In the genomic region with DNA sequence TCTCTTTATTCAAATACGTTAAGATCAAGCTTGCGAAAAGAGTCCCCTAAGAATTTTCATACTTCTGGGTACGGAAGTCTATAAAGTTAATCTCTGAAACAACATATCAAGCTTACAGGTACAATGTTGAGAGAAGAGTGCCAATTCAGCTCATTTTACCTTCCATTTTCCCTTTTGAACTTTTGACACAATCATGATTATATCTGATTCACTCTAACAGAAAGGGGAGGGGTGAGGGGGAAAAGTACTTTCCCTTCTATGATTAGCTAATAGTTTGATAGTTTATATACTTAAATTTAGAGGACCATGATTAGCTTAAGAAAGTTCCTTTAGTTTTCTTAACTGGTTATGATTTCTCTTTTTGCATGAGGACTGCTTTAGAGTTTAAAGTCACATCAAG, we compare ENCODE assay signal across 19 cellular contexts. TPM values are rescaled to one million over a fixed set of nuclear protein-coding genes. Genes with fewer than 3 reads are reported as not detected.
DNase-seq lines count a peak whose midpoint lies in the region; ATAC-seq, FAIRE-seq and TF ChIP-seq lines count a peak whose summit lies in the region.
"Had no signal": no experiment of that assay in that cellular context is flagged by ENCODE, and none has a peak within 500 bp of the region (broad histone marks: within the 10 kb centered on the region; RNA-seq: fewer than 3 reads in every experiment).

No MANE protein-coding gene starts in this region.

- ATAC-seq in left lobe of liver: peak; percentile 51
- ATAC-seq in HG02885 (IDR thresholded peaks at IDR 0.05; ENCODE audit: poor library complexity, unreplicated experiment): no peak

- TF ChIP-seq CTCF in bronchial epithelial cell (IDR thresholded peaks at IDR 0.05; ENCODE audit: insufficient read depth, low read length, severe bottlenecking): no peak

- no peaks in the 10 kb centered on the region for H4K20me1 ChIP-seq in GM23248 (ENCODE audit: insufficient read depth)

- no peak for FAIRE-seq in bronchial epithelial cell (lab: Jason Lieb, UNC)
- FAIRE-seq: A204.1 had no signal

- no peak overlapping the region for H3K9ac ChIP-seq in GM23248

- H3K4me1 Mint-ChIP-seq in activated naive CD8-positive, alpha-beta T cell (ENCODE audit: low read depth): peaks cover 38% of the 10 kb centered on the region
- H3K4me1 Mint-ChIP-seq in activated naive CD8-positive, alpha-beta T cell treated with anti-CD3 and anti-CD28 coated beads for 36 hours: peaks cover 27% of the 10 kb centered on the region

- no peak overlapping the region for H2AFZ ChIP-seq in GM23248
- H2AFZ ChIP-seq: PC-9 had no signal

- H3K9me2 ChIP-seq in GM23248 (ENCODE audit: insufficient read depth): no peaks in the 10 kb centered on the region

- no peak overlapping the region for H3K4me2 ChIP-seq in GM23248 (ENCODE audit: unreplicated experiment)
- H3K4me2 ChIP-seq: PC-9 had no signal

- no peak overlapping the region for H3K4me3 Mint-ChIP-seq in activated naive CD8-positive, alpha-beta T cell
- H3K4me3 Mint-ChIP-seq in activated naive CD8-positive, alpha-beta T cell treated with anti-CD3 and anti-CD28 coated beads for 36 hours: no peak overlapping the region

- DNase-seq in activated naive CD8-positive, alpha-beta T cell treated with anti-CD3 and anti-CD28 coated beads for 36 hours: no peak
- DNase-seq in bronchial epithelial cell (ENCODE audit: low read depth) (peak; percentile 17), left lobe of liver (ENCODE audit: low spot score) (no peak), nucleus accumbens (lab: John Stamatoyannopoulos, UW) (no peak), GM23248 (no peak)
- DNase-seq: BE2C, DMS53, NCI-H1092, NCI-H146, NCI-H2029 treated with DMSO at 0.1 percent for 48 hours, NCI-H226, NCI-H510A treated with DMSO at 0.1 percent for 48 hours, NCI-H748 treated with DMSO at 0.1 percent for 48 hours, PC-9, RPMI8226, SHP77 had no signal

- H3K9me3 Mint-ChIP-seq in activated naive CD8-positive, alpha-beta T cell (ENCODE audit: low read depth): no peaks in the 10 kb centered on the region
- no peaks in the 10 kb centered on the region for H3K9me3 Mint-ChIP-seq in activated naive CD8-positive, alpha-beta T cell treated with anti-CD3 and anti-CD28 coated beads for 36 hours

- H3K27me3 ChIP-seq in bronchial epithelial cell (ENCODE audit: control insufficient read depth, insufficient read depth, low read length) (no peaks in the 10 kb centered on the region), GM23248 (replicated peaks; ENCODE audit: insufficient read depth) (no peaks in the 10 kb centered on the region)
- H3K27me3 ChIP-seq: BE2C had no signal

- H3K36me3 ChIP-seq in bronchial epithelial cell (ENCODE audit: control insufficient read depth, insufficient read depth, low read length): no peaks in the 10 kb centered on the region
- no peaks in the 10 kb centered on the region for H3K36me3 ChIP-seq in GM23248 (ENCODE audit: low read depth)
- H3K36me3 ChIP-seq: BE2C had no signal

- in situ Hi-C loops in GM23248 (cut with MboI): no loop called here

- peak overlapping the region; percentile 29 for H3K27ac Mint-ChIP-seq in activated naive CD8-positive, alpha-beta T cell
- no peak overlapping the region for H3K27ac Mint-ChIP-seq in activated naive CD8-positive, alpha-beta T cell treated with anti-CD3 and anti-CD28 coated beads for 36 hours

- no peak overlapping the region for H3K4me3 ChIP-seq in bronchial epithelial cell (ENCODE audit: low read depth, low read length)
- no peak overlapping the region for H3K4me3 ChIP-seq in GM23248
- H3K4me3 ChIP-seq: PC-9 had no signal

- H3K79me2 ChIP-seq in GM23248 (ENCODE audit: insufficient read depth): peaks cover 98% of the 10 kb centered on the region

- no peaks in the 10 kb centered on the region for H3K4me1 ChIP-seq in GM23248 (ENCODE audit: insufficient read depth)
- H3K4me1 ChIP-seq: BE2C had no signal

- no peaks in the 10 kb centered on the region for H3F3A ChIP-seq in GM23248 (ENCODE audit: insufficient read depth)

- no peaks in the 10 kb centered on the region for H3K9me3 ChIP-seq in GM23248 (ENCODE audit: low read depth)
- H3K9me3 ChIP-seq: BE2C had no signal

- 98 to 99% methylated on average over 3 of the region's 3 CpGs for WGBS in GM23248 (ENCODE audit: low coverage in 1 of 2, low lambda C conversion rate in 2 of 2, missing lambda C conversion rate in 2 of 2), 2 experiments

- H3K27me3 Mint-ChIP-seq in activated naive CD8-positive, alpha-beta T cell: no peaks in the 10 kb centered on the region
- no peaks in the 10 kb centered on the region for H3K27me3 Mint-ChIP-seq in activated naive CD8-positive, alpha-beta T cell treated with anti-CD3 and anti-CD28 coated beads for 36 hours

- H3K36me3 Mint-ChIP-seq in activated naive CD8-positive, alpha-beta T cell: peaks cover 8% of the 10 kb centered on the region
- H3K36me3 Mint-ChIP-seq in activated naive CD8-positive, alpha-beta T cell treated with anti-CD3 and anti-CD28 coated beads for 36 hours: peaks cover 6% of the 10 kb centered on the region

- H3K27ac ChIP-seq in GM23248: no peak overlapping the region
- H3K27ac ChIP-seq: PC-9 had no signal

RNA-seq across cellular contexts. Expression of a gene that starts 33.5 kb away (rescaled TPM):
- total RNA-seq in activated naive CD8-positive, alpha-beta T cell treated with anti-CD3 and anti-CD28 coated beads for 36 hours: 10 to 100 TPM; 75.0 to 81.6 TPM
- total RNA-seq in bronchial epithelial cell (173 and 180 TPM in 2 replicates), left lobe of liver (62.3 TPM)
- 234 and 236 TPM in 2 replicates for total RNA-seq in GM23248 (2014; rRNA removed; shearing (Covaris generic))
- 403 and 420 TPM in 2 replicates for polyA plus RNA-seq in GM23248 (2016; fragmentation: Nextera tagmentation; extraction: Ambion mirVana)
